In the genomic region with DNA sequence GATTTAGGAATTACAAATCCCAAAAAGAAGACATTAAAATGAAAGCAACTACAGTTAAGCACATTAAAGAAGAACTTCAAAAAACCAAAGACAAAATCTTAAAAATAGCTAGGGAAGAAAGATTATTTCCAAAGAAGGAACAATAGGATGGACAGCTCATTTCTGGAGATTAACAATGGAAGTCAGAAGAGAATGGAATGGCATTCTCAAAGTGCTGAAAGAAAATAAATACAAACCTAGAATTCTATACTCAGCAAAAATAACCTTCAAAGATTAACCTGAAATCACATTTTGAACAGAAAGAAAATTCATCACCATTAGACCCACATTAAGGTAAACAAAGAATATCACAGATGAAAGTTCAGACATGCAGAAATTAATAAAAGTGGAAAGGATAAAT, we compare ENCODE assay signal across 20 cellular contexts.
"Had no signal": no experiment of that assay in that cellular context is flagged by ENCODE, and none has a peak within 500 bp of the region (broad histone marks: within the 10 kb centered on the region; RNA-seq: fewer than 3 reads in every experiment).

No MANE protein-coding gene starts in this region.

- DNase-seq: activated CD4-positive, alpha-beta T cell treated with anti-CD3 and anti-CD28 coated beads for 48 hours; activated CD8-positive, alpha-beta memory T cell treated with anti-CD3 and anti-CD28 coated beads, Interleukin-2, amount 50 U/mL, for 4 hours; activated effector memory CD4-positive, alpha-beta T cell treated with anti-CD3 and anti-CD28 coated beads, Interleukin-2, amount 50 U/mL, for 16 hours; activated naive CD4-positive, alpha-beta T cell treated with anti-CD3 and anti-CD28 coated beads, Interleukin-2, amount 50 U/mL, for 16 hours; activated T-cell treated with anti-CD3 and anti-CD28 coated beads, Interleukin-2, amount 50 U/mL, for 4 hours; adrenal gland; dermis blood vessel endothelial cell; effector memory CD4-positive, alpha-beta T cell; foreskin melanocyte; left ventricle myocardium superior; occipital lobe; stimulated activated CD4-positive, alpha-beta T cell treated with anti-CD3 and anti-CD28 coated beads, Interleukin-2, amount 100 ng/mL, for 24 hours; stimulated activated naive CD8-positive, alpha-beta T cell treated with anti-CD3 and anti-CD28 coated beads, Interleukin-15, Interleukin-2, amounts not matched to agents 100 U/mL and 50 U/mL, for 24 hours; substantia nigra; SW 1271; T-helper 2 cell; tibial artery had no signal

- H3K27ac ChIP-seq: adrenal gland, right atrium auricular region, tibial artery had no signal

- H3K27me3 Mint-ChIP-seq: memory B cell, progenitor cell of endocrine pancreas had no signal

- H3K27me3 ChIP-seq: adrenal gland, right atrium auricular region, tibial artery had no signal

- H3K4me1 ChIP-seq: tibial artery had no signal

- H3K4me1 Mint-ChIP-seq: memory B cell had no signal

- H3K27ac Mint-ChIP-seq: memory B cell, progenitor cell of endocrine pancreas had no signal

- ATAC-seq: activated T-cell treated with anti-CD3 and anti-CD28 coated beads, Interleukin-2, amount 50 U/mL, for 4 hours; left ventricle myocardium superior; stimulated activated naive CD8-positive, alpha-beta T cell treated with anti-CD3 and anti-CD28 coated beads, Interleukin-15, Interleukin-2, amounts not matched to agents 100 U/mL and 50 U/mL, for 24 hours had no signal

- H3K4me3 ChIP-seq: adrenal gland, right atrium auricular region, tibial artery had no signal

- H3K4me3 Mint-ChIP-seq: activated T-cell treated with anti-CD3 and anti-CD28 coated beads, Interleukin-2, amount 50 U/mL, for 4 hours; memory B cell had no signal
